Comparison of ENCODE assay signal across 1 cellular context in genomic region chr1:210207597-210208450, GRCh38.
TF ChIP-seq lines count a peak whose summit lies in the region.

No MANE protein-coding gene starts in this region.

TF ChIP-seq in HEK293, 187 proteins besides CTCF, POLR2A, EP300 and RAD21 (continued from another document):
- TF ChIP-seq TSHZ1 (tag by site-specific recombination; IDR thresholded peaks at IDR 0.05; ENCODE audit: borderline replicate concordance), result no peak
TF ChIP-seq in HEK293: peak in this region for 9.
